In the genomic region with DNA sequence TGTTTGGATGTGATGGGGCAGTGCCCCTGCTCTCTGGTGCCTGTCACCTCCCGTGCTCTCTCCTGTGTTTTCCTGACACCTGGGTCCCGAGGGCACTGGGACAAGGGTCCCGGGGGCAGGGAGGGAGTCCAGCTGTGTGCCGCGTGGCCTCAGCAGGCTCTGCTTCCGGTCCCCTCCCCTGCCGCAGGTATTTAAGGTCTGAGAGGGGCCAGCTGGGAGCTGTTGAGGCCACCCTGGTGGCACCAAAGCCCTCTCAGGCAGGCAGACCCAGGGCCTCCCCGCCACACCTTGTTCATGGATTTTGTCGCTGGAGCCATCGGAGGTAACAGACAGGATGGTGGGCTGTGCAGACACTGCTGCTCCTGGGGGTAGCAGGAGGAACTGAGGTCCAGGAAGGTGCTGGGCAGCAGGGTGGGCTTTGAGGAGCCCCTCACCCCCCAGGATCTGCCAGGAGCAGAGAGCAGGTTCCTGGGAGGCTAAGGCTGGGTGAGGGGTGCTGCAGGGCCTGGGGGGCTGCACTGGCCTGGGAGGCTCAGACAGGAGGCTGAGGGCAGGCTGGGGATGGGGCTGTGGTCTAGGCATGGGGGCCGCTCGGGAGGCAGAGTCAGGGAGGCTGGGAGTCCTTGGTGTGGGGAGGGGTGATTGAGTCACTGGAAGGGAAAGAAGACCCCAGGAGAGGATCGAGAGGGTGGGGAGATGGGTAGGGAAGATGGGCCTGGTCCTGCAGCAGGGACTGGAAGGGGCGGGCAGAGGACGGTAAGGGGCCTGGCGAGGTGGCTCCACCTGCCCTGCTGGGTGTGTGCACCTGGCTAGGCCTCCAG, we compare ENCODE assay signal across 18 cellular contexts. TPM values are rescaled to one million over a fixed set of nuclear protein-coding genes. Genes with fewer than 3 reads are reported as not detected.
"Had no signal": no experiment of that assay in that cellular context is flagged by ENCODE, and none has a peak within 500 bp of the region (broad histone marks: within the 10 kb centered on the region; RNA-seq: fewer than 3 reads in every experiment).

A gene with protein sequence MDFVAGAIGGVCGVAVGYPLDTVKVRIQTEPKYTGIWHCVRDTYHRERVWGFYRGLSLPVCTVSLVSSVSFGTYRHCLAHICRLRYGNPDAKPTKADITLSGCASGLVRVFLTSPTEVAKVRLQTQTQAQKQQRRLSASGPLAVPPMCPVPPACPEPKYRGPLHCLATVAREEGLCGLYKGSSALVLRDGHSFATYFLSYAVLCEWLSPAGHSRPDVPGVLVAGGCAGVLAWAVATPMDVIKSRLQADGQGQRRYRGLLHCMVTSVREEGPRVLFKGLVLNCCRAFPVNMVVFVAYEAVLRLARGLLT (plus strand): TSS at position 219 of the 821 bp plus-strand sequence. CDS start 76 bp downstream, at position 295.

- FAIRE-seq: kidney had no signal

- H3K9me3 ChIP-seq: ascending aorta, left ventricle myocardium inferior had no signal

- H3K27ac Mint-ChIP-seq: activated naive CD4-positive, alpha-beta T cell treated with anti-CD3 and anti-CD28 coated beads for 36 hours; activated T-helper 1 cell treated with anti-CD3 and anti-CD28 coated beads, Interleukin-12 subunit alpha, Interleukin-12 subunit beta, Interleukin-2, Interleukin-4 antibody, amounts not matched to agents 30 ng/mL and 10 ng/mL and 1 ng/mL, durations not matched to agents 14 hours and 24 hours and 36 hours; memory B cell; nephron had no signal

- H3K36me3 ChIP-seq: ascending aorta, left ventricle myocardium inferior, WERI-Rb-1 had no signal

- H3K9me3 Mint-ChIP-seq: activated naive CD4-positive, alpha-beta T cell treated with anti-CD3 and anti-CD28 coated beads for 36 hours; activated T-helper 1 cell treated with anti-CD3 and anti-CD28 coated beads, Interleukin-12 subunit alpha, Interleukin-12 subunit beta, Interleukin-2, Interleukin-4 antibody, amounts not matched to agents 30 ng/mL and 10 ng/mL and 1 ng/mL, durations not matched to agents 14 hours and 24 hours and 36 hours; memory B cell; nephron had no signal

- H3K27me3 ChIP-seq: ascending aorta had no signal

- H3K36me3 Mint-ChIP-seq: memory B cell had no signal

- H3K4me3 ChIP-seq: ascending aorta, left ventricle myocardium inferior had no signal

- H3K4me1 Mint-ChIP-seq: nephron had no signal

- H3K27me3 Mint-ChIP-seq: memory B cell had no signal

- H3K27ac ChIP-seq: ascending aorta, left ventricle myocardium inferior, WERI-Rb-1 had no signal

- ATAC-seq: sciatic nerve had no signal

- H3K4me3 Mint-ChIP-seq: activated naive CD4-positive, alpha-beta T cell treated with anti-CD3 and anti-CD28 coated beads for 36 hours; activated T-helper 1 cell treated with anti-CD3 and anti-CD28 coated beads, Interleukin-12 subunit alpha, Interleukin-12 subunit beta, Interleukin-2, Interleukin-4 antibody, amounts not matched to agents 30 ng/mL and 10 ng/mL and 1 ng/mL, durations not matched to agents 14 hours and 24 hours and 36 hours; memory B cell; nephron had no signal

- DNase-seq: activated CD4-positive, alpha-beta T cell treated with anti-CD3 and anti-CD28 coated beads for 4 hours; activated CD8-positive, alpha-beta memory T cell treated with anti-CD3 and anti-CD28 coated beads, Interleukin-2, amount 50 U/mL, for 48 hours; activated naive CD4-positive, alpha-beta T cell treated with anti-CD3 and anti-CD28 coated beads for 36 hours; hippocampal formation; kidney; left ventricle myocardium inferior; WERI-Rb-1 had no signal

RNA-seq across cellular contexts. Expression of the gene that starts here (rescaled TPM):
- total RNA-seq: activated naive CD4-positive, alpha-beta T cell treated with anti-CD3 and anti-CD28 coated beads for 36 hours; activated T-helper 1 cell treated with anti-CD3 and anti-CD28 coated beads, Interleukin-12 subunit alpha, Interleukin-12 subunit beta, Interleukin-2, Interleukin-4 antibody, amounts not matched to agents 30 ng/mL and 10 ng/mL and 1 ng/mL, durations not matched to agents 14 hours and 24 hours and 36 hours; ascending aorta; chondrocyte; dermis microvascular lymphatic vessel endothelial cell; kidney; left ventricle myocardium inferior; osteocyte; pulmonary artery endothelial cell; sciatic nerve; T-helper 1 cell treated with Interleukin-12 subunit alpha and Interleukin-12 subunit beta and Interleukin-4 antibody, amounts not matched to agents 30 ng/mL and 1 ng/mL, for 36 hours; urinary bladder had no signal
